14 cellular contexts compared by ENCODE assay signal in the genomic region with DNA sequence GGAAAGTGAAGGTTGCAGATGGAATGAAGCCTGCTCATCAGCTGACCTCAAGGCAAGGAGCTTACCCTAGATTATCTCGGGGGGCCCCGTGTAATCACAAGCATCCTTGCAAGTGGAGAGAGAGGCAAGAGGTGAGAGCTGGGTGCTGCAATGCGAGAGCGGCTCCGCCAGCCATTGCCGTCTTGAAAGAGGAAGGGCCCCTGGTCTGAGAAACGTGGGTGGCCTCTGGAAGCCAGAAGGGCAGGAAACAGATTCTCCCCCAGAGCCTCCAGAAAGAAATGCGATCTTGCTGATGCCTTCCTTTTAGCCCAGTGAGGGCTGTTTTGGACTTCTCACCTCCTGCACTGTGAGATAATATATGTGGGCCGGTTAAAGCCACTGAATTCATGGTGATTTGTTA.
A peak's percentile ranks its signal among the peaks of the same experiment; 100 is the strongest.
DNase-seq lines count a peak whose midpoint lies in the region; ATAC-seq and TF ChIP-seq lines count a peak whose summit lies in the region.
"Had no signal": no experiment of that assay in that cellular context is flagged by ENCODE, and none has a peak within 500 bp of the region (broad histone marks: within the 10 kb centered on the region; RNA-seq: fewer than 3 reads in every experiment).

No MANE protein-coding gene starts in this region.

- H3K36me3 ChIP-seq in MM.1S (replicated peaks; ENCODE audit: insufficient read depth, low read length), result no peaks in the 10 kb centered on the region
- H3K36me3 ChIP-seq: BLaER1 had no signal

- POLR2A ChIA-PET in RWPE1 (lab: Yijun Ruan, JAX; ENCODE audit: low non-redundant PET), result no interaction called here

- H3K9me2 ChIP-seq in MM.1S (replicated peaks; ENCODE audit: insufficient read depth, low read length), result no peaks in the 10 kb centered on the region

- H3K9ac ChIP-seq in MM.1S (ENCODE audit: low read length), result no peak overlapping the region
- H3K9ac ChIP-seq: BLaER1 had no signal

- peaks cover 33% of the 10 kb centered on the region for H3K27me3 Mint-ChIP-seq in nephron (ENCODE audit: low read depth)

- peak overlapping the region; percentile 85 to 94 (median 86) for H3K27ac Mint-ChIP-seq in nephron
- H3K27ac Mint-ChIP-seq: activated naive CD4-positive, alpha-beta T cell treated with anti-CD3 and anti-CD28 coated beads, Interleukin-2, amount 10 ng/mL, durations not matched to agents 7 days and 5 days had no signal

- intact Hi-C loops in dorsolateral prefrontal cortex (cut with DNase I), result no loop called here

- ATAC-seq in HG03175 (IDR thresholded peaks at IDR 0.05; ENCODE audit: unreplicated experiment), result no peak

- no peak overlapping the region for H3K4me2 ChIP-seq in MM.1S (ENCODE audit: low read depth, low read length)
- H3K4me2 ChIP-seq: BLaER1 had no signal

- no peaks in the 10 kb centered on the region for H3K9me3 Mint-ChIP-seq in nephron
- H3K9me3 Mint-ChIP-seq: activated naive CD4-positive, alpha-beta T cell treated with anti-CD3 and anti-CD28 coated beads, Interleukin-2, amount 10 ng/mL, durations not matched to agents 7 days and 5 days had no signal

- H3K79me2 ChIP-seq in MM.1S (ENCODE audit: low read length), result no peaks in the 10 kb centered on the region

- no peak overlapping the region for H2AFZ ChIP-seq in MM.1S (ENCODE audit: low read length)

- TF ChIP-seq CTCF in NB4 (IDR thresholded peaks at IDR 0.05; ENCODE audit: low read depth, low read length) (no peak), dorsolateral prefrontal cortex (IDR thresholded peaks at IDR 0.05 in 54 of 56, conservative IDR thresholded peaks at IDR 0.05 in 2 of 56; ENCODE audit: low read depth in 1 of 56, partially characterized antibody in 56 of 56) (no peak), nephron (IDR thresholded peaks at IDR 0.05; ENCODE audit: unreplicated experiment in 3 of 3) (no peak), RWPE1 (conservative IDR thresholded peaks at IDR 0.05; ENCODE audit: low read depth) (no peak), MM.1S (IDR thresholded peaks at IDR 0.05; ENCODE audit: low read length) (no peak)

- H3K27me3 ChIP-seq in dorsolateral prefrontal cortex (no peaks in the 10 kb centered on the region), MM.1S (replicated peaks; ENCODE audit: insufficient read depth, low read length) (no peaks in the 10 kb centered on the region)
- H3K27me3 ChIP-seq: BLaER1 had no signal

- CTCF ChIA-PET in RWPE1 (lab: Yijun Ruan, JAX), result no interaction called here

- no peaks in the 10 kb centered on the region for H3F3A ChIP-seq in MM.1S (ENCODE audit: insufficient read depth, low read length)

- no peaks in the 10 kb centered on the region for H3K9me3 ChIP-seq in MM.1S (replicated peaks; ENCODE audit: insufficient read depth, low read length)
- H3K9me3 ChIP-seq: BLaER1 had no signal

- no peaks in the 10 kb centered on the region for H3K4me1 ChIP-seq in MM.1S (ENCODE audit: low read length)

- H3K4me3 ChIP-seq in NB4 (ENCODE audit: low read depth, low read length) (no peak overlapping the region), dorsolateral prefrontal cortex (no peak overlapping the region), MM.1S (ENCODE audit: low read length) (no peak overlapping the region)
- H3K4me3 ChIP-seq: BLaER1 had no signal

- peaks cover 37% of the 10 kb centered on the region for H3K4me1 Mint-ChIP-seq in nephron
- H3K4me1 Mint-ChIP-seq: activated naive CD4-positive, alpha-beta T cell treated with anti-CD3 and anti-CD28 coated beads, Interleukin-2, amount 10 ng/mL, durations not matched to agents 7 days and 5 days had no signal

- H3K27ac ChIP-seq in dorsolateral prefrontal cortex (peak overlapping the region in 50 of 59 donors; percentile 9 to 87 (median 63)), RWPE1 (no peak overlapping the region), MM.1S (ENCODE audit: low read length) (no peak overlapping the region)
- H3K27ac ChIP-seq: BLaER1 had no signal

- DNase-seq in CD1c-positive myeloid dendritic cell (ENCODE audit: extremely low spot score) (peak; percentile 80), NB4 (ENCODE audit: low read depth) (peak; percentile 56), dorsolateral prefrontal cortex (peak in 5 of 10 donors; percentile 2 to 46 (median 29)), RWPE1 (ENCODE audit: low spot score) (no peak), MM.1S (no peak)
- DNase-seq in activated effector memory CD4-positive, alpha-beta T cell treated with Interleukin-2 at 50 U/mL for 16 hours, result no peak
- DNase-seq: activated naive CD4-positive, alpha-beta T cell treated with anti-CD3 and anti-CD28 coated beads, Interleukin-2, amount 10 ng/mL, durations not matched to agents 7 days and 5 days; mammary epithelial cell; NCI-H226; SIG-M5; trophoblast cell had no signal

- no peak overlapping the region for H3K4me3 Mint-ChIP-seq in nephron
- H3K4me3 Mint-ChIP-seq: activated naive CD4-positive, alpha-beta T cell treated with anti-CD3 and anti-CD28 coated beads, Interleukin-2, amount 10 ng/mL, durations not matched to agents 7 days and 5 days had no signal

- no peaks in the 10 kb centered on the region for H3K36me3 Mint-ChIP-seq in nephron (ENCODE audit: low read depth)
- H3K36me3 Mint-ChIP-seq: activated naive CD4-positive, alpha-beta T cell treated with anti-CD3 and anti-CD28 coated beads, Interleukin-2, amount 10 ng/mL, durations not matched to agents 7 days and 5 days had no signal

- no peaks in the 10 kb centered on the region for H4K20me1 ChIP-seq in MM.1S (ENCODE audit: insufficient read depth, low read length)
- H4K20me1 ChIP-seq: BLaER1 had no signal

- no peak for TF ChIP-seq POLR2A in NB4 (IDR thresholded peaks at IDR 0.05; ENCODE audit: extremely low read depth, insufficient read length)

Comparison
In these comparisons a context has a peak if more than half of its experiments do, and no peak if none do; other contexts are left out.
1. DNase-seq: peak in CD1c-positive myeloid dendritic cell (single experiment) and NB4 (single experiment); none in RWPE1 (single experiment), activated effector memory CD4-positive, alpha-beta T cell treated with Interleukin-2 at 50 U/mL for 16 hours (single experiment) and MM.1S (single experiment).
2. H3K27ac ChIP-seq: peak in dorsolateral prefrontal cortex (50 of 59); none in RWPE1 (single experiment) and MM.1S (single experiment).